ENCODE assay signal across 22 cellular contexts in genomic region chr6:131103296-131103695, GRCh38. TPM values are rescaled to one million over a fixed set of nuclear protein-coding genes. Genes with fewer than 3 reads are reported as not detected.
DNase-seq lines count a peak whose midpoint lies in the region; ATAC-seq, FAIRE-seq and TF ChIP-seq lines count a peak whose summit lies in the region.
"Had no signal": no experiment of that assay in that cellular context is flagged by ENCODE, and none has a peak within 500 bp of the region (broad histone marks: within the 10 kb centered on the region; RNA-seq: fewer than 3 reads in every experiment).

No MANE protein-coding gene starts in this region.

- peaks cover 2% of the 10 kb centered on the region for H3K9me3 Mint-ChIP-seq in Calu3 (ENCODE audit: low read depth, unreplicated experiment)
- H3K9me3 Mint-ChIP-seq in astrocyte (ENCODE audit: unreplicated experiment): peaks cover 3% of the 10 kb centered on the region

- H3K4me1 ChIP-seq in astrocyte (ENCODE audit: insufficient read depth, low read length): peaks cover 23% of the 10 kb centered on the region
- H3K4me1 ChIP-seq in osteoblast (ENCODE audit: insufficient read depth, low read length): peaks cover 19% of the 10 kb centered on the region
- H3K4me1 ChIP-seq in trophoblast cell (ENCODE audit: control insufficient read depth in 1 of 2, insufficient read depth in 2 of 2, low read length in 2 of 2): no peaks in the 10 kb centered on the region
- H3K4me1 ChIP-seq: BE2C, HAP-1 had no signal

- peak overlapping the region; percentile 66 for H3K27ac ChIP-seq in astrocyte (ENCODE audit: low read depth, low read length)
- H3K27ac ChIP-seq in osteoblast (ENCODE audit: low read depth, low read length): peak overlapping the region; percentile 51
- H3K27ac ChIP-seq in trophoblast cell (ENCODE audit: low read depth, low read length): no peak overlapping the region

- no peak overlapping the region for H3K23ac ChIP-seq in trophoblast cell (ENCODE audit: low read length)

- H4K20me1 ChIP-seq in astrocyte (ENCODE audit: insufficient read depth, low read length): no peaks in the 10 kb centered on the region
- H4K20me1 ChIP-seq in osteoblast (ENCODE audit: insufficient read depth, low read length): no peaks in the 10 kb centered on the region

- H2AK5ac ChIP-seq in trophoblast cell (ENCODE audit: low read length): no peak overlapping the region

- no peak overlapping the region for H2BK120ac ChIP-seq in trophoblast cell (ENCODE audit: insufficient read depth, low read length, poor library complexity)

- H3K27me3 Mint-ChIP-seq in Calu3 (ENCODE audit: unreplicated experiment) (no peaks in the 10 kb centered on the region), astrocyte (ENCODE audit: low read depth, unreplicated experiment) (no peaks in the 10 kb centered on the region)

- no peak overlapping the region for H3K4me3 ChIP-seq in astrocyte (ENCODE audit: insufficient read depth, low read depth, low read length)
- H3K4me3 ChIP-seq in choroid plexus epithelial cell (ENCODE audit: low read depth, low read length): no peak overlapping the region
- H3K4me3 ChIP-seq in osteoblast (ENCODE audit: insufficient read depth, low read length): no peak overlapping the region
- no peak overlapping the region for H3K4me3 ChIP-seq in trophoblast cell (ENCODE audit: low read depth, low read length)
- H3K4me3 ChIP-seq: GM12878, GM23338, HAP-1 had no signal

- no peak for FAIRE-seq in astrocyte (lab: Jason Lieb, UNC)
- FAIRE-seq: A204.1, GM12878 had no signal

- H3K79me1 ChIP-seq in trophoblast cell (ENCODE audit: low read length): no peaks in the 10 kb centered on the region

- H3K4me3 Mint-ChIP-seq in Calu3 (ENCODE audit: low read depth, unreplicated experiment) (peak overlapping the region; percentile 56), astrocyte (ENCODE audit: unreplicated experiment) (no peak overlapping the region)
- H3K4me3 Mint-ChIP-seq: CD4-positive, CD25-positive, alpha-beta regulatory T cell; GM23338 had no signal

- intact Hi-C loops in Calu3 (cut with micrococcal nuclease; ENCODE audit: unreplicated experiment): no loop called here

- TF ChIP-seq CTCF in Calu3 (IDR thresholded peaks at IDR 0.05; ENCODE audit: unreplicated experiment) (no peak), astrocyte (IDR thresholded peaks at IDR 0.05; ENCODE audit: insufficient read depth, low read depth, low read length) (no peak), choroid plexus epithelial cell (conservative IDR thresholded peaks at IDR 0.05; ENCODE audit: low read depth, low read length) (no peak), osteoblast (IDR thresholded peaks at IDR 0.05; ENCODE audit: extremely low read depth, low read depth, low read length) (no peak)

- H2BK5ac ChIP-seq in trophoblast cell (ENCODE audit: low read depth, low read length, poor library complexity): no peak overlapping the region

- H3K4me1 Mint-ChIP-seq in Calu3 (ENCODE audit: low read depth, unreplicated experiment) (peaks cover 57% of the 10 kb centered on the region), astrocyte (ENCODE audit: low read depth, unreplicated experiment) (peaks cover 4% of the 10 kb centered on the region)
- H3K4me1 Mint-ChIP-seq: CD4-positive, CD25-positive, alpha-beta regulatory T cell; GM23338 had no signal

- no peak overlapping the region for H2BK12ac ChIP-seq in trophoblast cell (ENCODE audit: low read length)

- ATAC-seq in GM18519 (IDR thresholded peaks at IDR 0.05; ENCODE audit: low FRiP score, unreplicated experiment): no peak
- ATAC-seq: GM12878, GM23338, Panc1 had no signal

- no peak overlapping the region for H3K4ac ChIP-seq in trophoblast cell (ENCODE audit: low read depth, low read length)

- H3K36me3 Mint-ChIP-seq in Calu3 (ENCODE audit: insufficient read depth, unreplicated experiment) (peaks cover 24% of the 10 kb centered on the region), astrocyte (ENCODE audit: low read depth, unreplicated experiment) (no peaks in the 10 kb centered on the region)
- H3K36me3 Mint-ChIP-seq: CD4-positive, CD25-positive, alpha-beta regulatory T cell had no signal

- no peak overlapping the region for H4K8ac ChIP-seq in trophoblast cell (ENCODE audit: low read depth, low read length)

- WGBS in trophoblast cell (ENCODE audit: extremely low coverage, insufficient coverage, insufficient read length): no CpG with 5 or more reads among the region's 4 CpGs

- H3K27ac Mint-ChIP-seq in Calu3 (ENCODE audit: unreplicated experiment) (peak overlapping the region; percentile 93), astrocyte (ENCODE audit: unreplicated experiment) (peak overlapping the region; percentile 43)

- BruUV-seq in Calu3 (replicated peaks; lab: Mats Ljungman, UMichigan): no TSS peak

- no peak overlapping the region for H3K18ac ChIP-seq in trophoblast cell (ENCODE audit: low read length)

- no peak overlapping the region for H4K12ac ChIP-seq in trophoblast cell (ENCODE audit: low read depth, low read length)

- CTCF ChIA-PET in Calu3 (lab: Charles Lee): interaction anchor here (1.8 kb wide), 1 partner anchor 218 kb away, joined by 9 read pairs; no protein-coding TSS in a partner anchor

- DNase-seq in Calu3: no peak
- peak; percentile 46 for DNase-seq in astrocyte (ENCODE audit: low read depth)
- DNase-seq in choroid plexus epithelial cell (ENCODE audit: low read depth): peak; percentile 77
- DNase-seq in osteoblast (ENCODE audit: insufficient read length, low spot score, missing footprints): no peak
- DNase-seq in trophoblast cell: no peak
- DNase-seq in HuH-7.5 (ENCODE audit: low spot score): no peak
- DNase-seq: BE2C; CD4-positive, CD25-positive, alpha-beta regulatory T cell; DMS79; NCI-H1105; NCI-H146; NCI-H2029 treated with DMSO at 0.1 percent for 48 hours; NCI-H2171; NCI-H345; NCI-H524 treated with DMSO at 0.1 percent for 48 hours; NCI-H82 had no signal

- H3K4me2 ChIP-seq in astrocyte (ENCODE audit: low read length) (peak overlapping the region; percentile 52), osteoblast (ENCODE audit: insufficient read depth, low read length) (no peak overlapping the region), trophoblast cell (ENCODE audit: low read length) (no peak overlapping the region)
- H3K4me2 ChIP-seq: GM23338 had no signal

- H3K14ac ChIP-seq in trophoblast cell (ENCODE audit: low read length): no peak overlapping the region

- H3K9me3 ChIP-seq in astrocyte (ENCODE audit: insufficient read depth, low read depth, low read length) (no peaks in the 10 kb centered on the region), osteoblast (ENCODE audit: low read depth, low read length) (no peaks in the 10 kb centered on the region), trophoblast cell (ENCODE audit: insufficient read depth, low read depth, low read length) (no peaks in the 10 kb centered on the region)
- H3K9me3 ChIP-seq: BE2C, HAP-1 had no signal

- H3K36me3 ChIP-seq in astrocyte (ENCODE audit: insufficient read depth, low read length) (no peaks in the 10 kb centered on the region), osteoblast (ENCODE audit: insufficient read depth, low read length) (no peaks in the 10 kb centered on the region), trophoblast cell (ENCODE audit: control insufficient read depth in 1 of 2, insufficient read depth in 2 of 2, low read length in 2 of 2) (no peaks in the 10 kb centered on the region)
- H3K36me3 ChIP-seq: BE2C, HAP-1 had no signal

- H3K9ac ChIP-seq in astrocyte (ENCODE audit: low read length): peak overlapping the region; percentile 34
- H3K9ac ChIP-seq in trophoblast cell (ENCODE audit: low read length): no peak overlapping the region

- H2AFZ ChIP-seq in astrocyte (ENCODE audit: low read depth, low read length): no peak overlapping the region
- H2AFZ ChIP-seq in osteoblast (ENCODE audit: low read length): no peak overlapping the region
- H2AFZ ChIP-seq in trophoblast cell (ENCODE audit: insufficient read depth, low read length, poor library complexity): no peak overlapping the region
- H2AFZ ChIP-seq: GM23338 had no signal

- no peaks in the 10 kb centered on the region for H3K79me2 ChIP-seq in astrocyte (ENCODE audit: insufficient read depth, low read length)
- no peaks in the 10 kb centered on the region for H3K79me2 ChIP-seq in osteoblast (ENCODE audit: insufficient read depth, low read length)
- no peaks in the 10 kb centered on the region for H3K79me2 ChIP-seq in trophoblast cell (ENCODE audit: control insufficient read depth, insufficient read depth, low read length, poor library complexity)

- no peaks in the 10 kb centered on the region for H3K27me3 ChIP-seq in astrocyte (ENCODE audit: insufficient read depth, low read length)
- H3K27me3 ChIP-seq in osteoblast (ENCODE audit: insufficient read depth, low read length): no peaks in the 10 kb centered on the region
- no peaks in the 10 kb centered on the region for H3K27me3 ChIP-seq in trophoblast cell (ENCODE audit: insufficient read depth, low read length)
- H3K27me3 ChIP-seq: BE2C had no signal

- H4K91ac ChIP-seq in trophoblast cell (ENCODE audit: low read depth, low read length): no peak overlapping the region

RNA-seq across cellular contexts. Expression of gene AKAP7, which starts 32.0 kb away (rescaled TPM):
- total RNA-seq in Calu3 (2022): 6.7 and 7.7 TPM in 2 replicates
- 4.6 and 4.9 TPM in 2 replicates for total RNA-seq in astrocyte
- total RNA-seq in osteoblast: 4.0 and 6.8 TPM in 2 replicates
- polyA plus RNA-seq in trophoblast cell (2013): 2.3 and 2.7 TPM in 2 replicates

RNA-seq across cellular contexts. Expression of gene EPB41L2, which starts 40.3 kb away (rescaled TPM):
- total RNA-seq in Calu3 (2022) (284 and 332 TPM in 2 replicates), astrocyte (120 and 136 TPM in 2 replicates), osteoblast (46.9 and 47.4 TPM in 2 replicates)
- polyA plus RNA-seq in trophoblast cell (2013): 35.0 and 39.1 TPM in 2 replicates

Comparison
In these comparisons a context has a peak if more than half of its experiments do, and no peak if none do; other contexts are left out.
1. DNase-seq: peak in astrocyte (single experiment) and choroid plexus epithelial cell (single experiment); none in Calu3 (single experiment), osteoblast (single experiment), trophoblast cell (0 of 2) and HuH-7.5 (single experiment).